Comparison of ENCODE assay signal across 12 cellular contexts in genomic region chr10:119022846-119023552, GRCh38. TPM values are rescaled to one million over a fixed set of nuclear protein-coding genes. Genes with fewer than 3 reads are reported as not detected.
DNase-seq lines count a peak whose midpoint lies in the region; ATAC-seq, FAIRE-seq and TF ChIP-seq lines count a peak whose summit lies in the region.
"Had no signal": no experiment of that assay in that cellular context is flagged by ENCODE, and none has a peak within 500 bp of the region (broad histone marks: within the 10 kb centered on the region; RNA-seq: fewer than 3 reads in every experiment).

No MANE protein-coding gene starts in this region.

- POLR2A ChIA-PET in RWPE1 (lab: Yijun Ruan, JAX; ENCODE audit: low non-redundant PET) = no interaction called here

- H3K27me3 ChIP-seq in tibial artery = no peaks in the 10 kb centered on the region
- no peaks in the 10 kb centered on the region for H3K27me3 ChIP-seq in small intestine (ENCODE audit: control insufficient read depth in 2 of 2, insufficient read depth in 2 of 2, low read length in 2 of 2)

- no peak overlapping the region for H3K27ac Mint-ChIP-seq in endothelial cell (ENCODE audit: unreplicated experiment)

- FAIRE-seq in small intestine (lab: Jason Lieb, UNC) = no peak
- FAIRE-seq: islet of Langerhans, TTC549 had no signal

- intact Hi-C loops in tibial artery (cut with DNase I; ENCODE audit: low total_unique reads) = no loop called here

- CTCF ChIA-PET in RWPE1 (lab: Yijun Ruan, JAX) = interaction anchor here (0.6 to 1.0 kb wide), 5 partner anchors 17 to 1018 kb away, joined by 3 to 4 read pairs (median 3); no protein-coding TSS in a partner anchor

- H3K27me3 Mint-ChIP-seq in endothelial cell (ENCODE audit: unreplicated experiment) = peaks cover 2% of the 10 kb centered on the region

- no peaks in the 10 kb centered on the region for H3K36me3 Mint-ChIP-seq in endothelial cell (ENCODE audit: low read depth, unreplicated experiment)

- peak overlapping the region; percentile 84 for H3K27ac ChIP-seq in RWPE1
- H3K27ac ChIP-seq in tibial artery = peak overlapping the region; percentile 14 to 33
- no peak overlapping the region for H3K27ac ChIP-seq in small intestine (ENCODE audit: low read depth in 1 of 2, low read length in 1 of 2)

- no peak overlapping the region for H3K4me3 ChIP-seq in tibial artery
- H3K4me3 ChIP-seq in small intestine (ENCODE audit: low read depth in 1 of 2, low read length in 2 of 2) = no peak overlapping the region

- H3K4me1 ChIP-seq in tibial artery (peaks cover 0 to 45% (median 36%) of the 10 kb centered on the region in 4 donors), small intestine (ENCODE audit: control insufficient read depth in 2 of 2, insufficient read depth in 1 of 2, low read depth in 1 of 2, low read length in 1 of 2) (no peaks in the 10 kb centered on the region)

- H3K9me3 ChIP-seq in tibial artery = no peaks in the 10 kb centered on the region
- no peaks in the 10 kb centered on the region for H3K9me3 ChIP-seq in small intestine (ENCODE audit: control insufficient read depth, low read depth)

- H3K36me3 ChIP-seq in tibial artery = no peaks in the 10 kb centered on the region
- H3K36me3 ChIP-seq in small intestine (ENCODE audit: control insufficient read depth in 2 of 2, insufficient read depth in 2 of 2, low read length in 2 of 2) = no peaks in the 10 kb centered on the region

- 59 to 69% (median 68%) methylated on average over 8 of the region's 8 CpGs for WGBS in small intestine, 3 donors

- peak; percentile 35 for DNase-seq in activated CD8-positive, alpha-beta memory T cell treated with anti-CD3 and anti-CD28 coated beads for 24 hours
- DNase-seq in activated CD8-positive, alpha-beta memory T cell treated with anti-CD3 and anti-CD28 coated beads, Interleukin-2, amount 50 U/mL, for 48 hours = no peak
- DNase-seq in RWPE1 (ENCODE audit: low spot score) (peak; percentile 83), fibroblast of peridontal ligament (ENCODE audit: extremely low read depth) (peak; percentile 77), tibial artery (peak in 1 of 2 donors; percentile 12), endothelial cell (ENCODE audit: low spot score) (no peak), small intestine (no peak)
- DNase-seq: activated gamma-delta T cell, nucleus accumbens had no signal

- no peak for ATAC-seq in GM18861 (IDR thresholded peaks at IDR 0.05; ENCODE audit: unreplicated experiment)

- H3K4me1 Mint-ChIP-seq in endothelial cell (ENCODE audit: unreplicated experiment) = peaks cover 3% of the 10 kb centered on the region

- no peaks in the 10 kb centered on the region for H3K9me3 Mint-ChIP-seq in endothelial cell (ENCODE audit: unreplicated experiment)

- no peak overlapping the region for H3K4me3 Mint-ChIP-seq in endothelial cell (ENCODE audit: unreplicated experiment)

- TF ChIP-seq CTCF in RWPE1 (conservative IDR thresholded peaks at IDR 0.05; ENCODE audit: low read depth) (no peak), tibial artery (IDR thresholded peaks at IDR 0.05) (no peak), endothelial cell (IDR thresholded peaks at IDR 0.05; ENCODE audit: unreplicated experiment) (no peak)

RNA-seq across cellular contexts. Expression of gene NANOS1, which starts 6.5 kb away (rescaled TPM):
- 1.2 TPM for total RNA-seq in endothelial cell (ENCODE audit: unreplicated experiment)
- polyA plus RNA-seq in small intestine = under 1 TPM in 1 of 3 donors, not detected in 2; 0.61 TPM

RNA-seq across cellular contexts. Expression of gene EIF3A, which starts 57.6 kb away (rescaled TPM):
- 107 TPM for total RNA-seq in endothelial cell (ENCODE audit: unreplicated experiment)
- 10 to 100 TPM; 41.8 to 63.6 (median 41.9) TPM for polyA plus RNA-seq in small intestine

Comparison
In these comparisons a context has a peak if more than half of its experiments do, and no peak if none do; other contexts are left out.
1. DNase-seq: peak in activated CD8-positive, alpha-beta memory T cell treated with anti-CD3 and anti-CD28 coated beads for 24 hours (single experiment), RWPE1 (single experiment) and fibroblast of peridontal ligament (single experiment); none in activated CD8-positive, alpha-beta memory T cell treated with anti-CD3 and anti-CD28 coated beads, Interleukin-2, amount 50 U/mL, for 48 hours (single experiment), endothelial cell (single experiment) and small intestine (single experiment).
2. H3K27ac ChIP-seq: peak in RWPE1 (single experiment) and tibial artery (2 of 2); none in small intestine (0 of 2).